In the genomic region with DNA sequence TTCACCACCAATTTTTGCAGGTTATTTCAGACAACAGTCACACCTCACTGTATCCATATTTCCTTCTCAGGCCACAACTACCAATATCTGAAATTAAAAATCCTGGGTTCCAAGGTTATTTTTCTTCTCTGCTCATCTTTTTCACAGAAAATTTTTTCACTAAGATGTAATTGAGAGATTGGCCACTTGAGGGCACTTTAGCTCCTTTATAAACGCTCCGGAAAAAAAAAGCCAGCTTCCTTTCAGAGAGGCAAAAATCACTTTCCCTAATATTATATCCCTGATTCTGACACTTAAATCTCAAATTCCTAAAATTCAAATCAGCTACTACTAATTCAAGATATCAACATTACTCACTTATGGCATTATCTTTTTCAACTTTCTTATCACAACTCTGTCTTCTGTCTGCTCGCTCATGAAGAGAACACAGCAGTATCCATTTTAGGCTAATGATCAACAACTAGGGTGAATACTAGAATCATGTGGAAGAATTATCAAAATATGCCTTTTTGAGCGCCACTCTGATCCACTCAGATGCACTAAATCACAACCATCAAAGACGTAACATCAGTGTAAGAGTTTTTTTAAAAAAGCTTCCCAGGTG, we compare ENCODE assay signal across 8 cellular contexts.
DNase-seq lines count a peak whose midpoint lies in the region; ATAC-seq, FAIRE-seq and TF ChIP-seq lines count a peak whose summit lies in the region.

No MANE protein-coding gene starts in this region.

- no peaks in the 10 kb centered on the region for H3K9me3 ChIP-seq in neural cell (ENCODE audit: low read length)

- H3K36me3 Mint-ChIP-seq in activated T-cell treated with anti-CD3 and anti-CD28 coated beads, Interleukin-2, amount 50 U/mL, for 24 hours (ENCODE audit: low read depth): no peaks in the 10 kb centered on the region

- H3K27me3 Mint-ChIP-seq in activated T-cell treated with anti-CD3 and anti-CD28 coated beads, Interleukin-2, amount 50 U/mL, for 24 hours: peaks cover 17% of the 10 kb centered on the region

- H4K20me1 ChIP-seq in neural cell (ENCODE audit: insufficient read depth): no peaks in the 10 kb centered on the region

- no peaks in the 10 kb centered on the region for H3K9me2 ChIP-seq in neural cell (ENCODE audit: insufficient read depth, low read length)

- no peaks in the 10 kb centered on the region for H3F3A ChIP-seq in neural cell (ENCODE audit: insufficient read depth, low read length, poor library complexity, severe bottlenecking)

- no peak overlapping the region for H3K9ac ChIP-seq in neural cell (ENCODE audit: low read length)

- intact Hi-C loops in dorsolateral prefrontal cortex (cut with DNase I): loop anchor here (5.0 to 10.0 kb wide), 4 partner anchors 133 to 651 kb away; a partner anchor contains a TSS

- FAIRE-seq in H54 (lab: Jason Lieb, UNC): peak; percentile 64

- no peak for TF ChIP-seq POLR2A in H54 (IDR thresholded peaks at IDR 0.05; ENCODE audit: low read depth, low read length)

- H3K27me3 ChIP-seq in dorsolateral prefrontal cortex: peaks cover 0 to 6% (median 0%) of the 10 kb centered on the region in 45 donors
- H3K27me3 ChIP-seq in neural cell (ENCODE audit: insufficient read depth, low read depth, low read length): no peaks in the 10 kb centered on the region

- no peaks in the 10 kb centered on the region for H3K36me3 ChIP-seq in neural cell (ENCODE audit: insufficient read depth, low read length)

- no peaks in the 10 kb centered on the region for H3K79me2 ChIP-seq in neural cell (replicated peaks; ENCODE audit: insufficient read depth, low read length)

- no peaks in the 10 kb centered on the region for H3K4me1 Mint-ChIP-seq in activated T-cell treated with anti-CD3 and anti-CD28 coated beads, Interleukin-2, amount 50 U/mL, for 24 hours (ENCODE audit: low read depth)

- H3K4me2 ChIP-seq in neural cell (ENCODE audit: low read length): no peak overlapping the region

- H3K27ac Mint-ChIP-seq in activated T-cell treated with anti-CD3 and anti-CD28 coated beads, Interleukin-2, amount 50 U/mL, for 24 hours: no peak overlapping the region

- no peak for TF ChIP-seq EP300 in neural cell (conservative IDR thresholded peaks at IDR 0.05; ENCODE audit: poor library complexity, severe bottlenecking)

- DNase-seq in H54 (ENCODE audit: insufficient read length, low spot score) (no peak), NOMO-1 treated with dmso at 0.1 percent for 144 hours (lab: John Stamatoyannopoulos, UW; ENCODE audit: unreplicated experiment) (peak; percentile 12), dorsolateral prefrontal cortex (no peak), ecto neural progenitor cell (ENCODE audit: low spot score) (no peak)
- no peak for DNase-seq in activated T-cell treated with anti-CD3 and anti-CD28 coated beads, Interleukin-2, amount 50 U/mL, for 24 hours

- TF ChIP-seq RAD21 in neural cell (conservative IDR thresholded peaks at IDR 0.05): peak; percentile 88

- peak; percentile 81 for TF ChIP-seq CTCF in C4-2B (conservative IDR thresholded peaks at IDR 0.05)
- TF ChIP-seq CTCF in dorsolateral prefrontal cortex (IDR thresholded peaks at IDR 0.05 in 54 of 56, conservative IDR thresholded peaks at IDR 0.05 in 2 of 56; ENCODE audit: low read depth in 1 of 56, partially characterized antibody in 56 of 56): peak; percentile 51 to 94 (median 75)
- TF ChIP-seq CTCF in neural cell (IDR thresholded peaks at IDR 0.05; ENCODE audit: poor library complexity, severe bottlenecking): peak; percentile 82

- no peak overlapping the region for H2AFZ ChIP-seq in neural cell (ENCODE audit: low read depth, low read length)

- no peak overlapping the region for H3K4me3 ChIP-seq in dorsolateral prefrontal cortex
- H3K4me3 ChIP-seq in neural cell (ENCODE audit: low read length): no peak overlapping the region

- H3K4me3 Mint-ChIP-seq in activated T-cell treated with anti-CD3 and anti-CD28 coated beads, Interleukin-2, amount 50 U/mL, for 24 hours: no peak overlapping the region

- H3K27ac ChIP-seq in C4-2B: no peak overlapping the region
- H3K27ac ChIP-seq in dorsolateral prefrontal cortex: no peak overlapping the region
- H3K27ac ChIP-seq in neural cell (ENCODE audit: low read length): no peak overlapping the region

- H3K9me3 Mint-ChIP-seq in activated T-cell treated with anti-CD3 and anti-CD28 coated beads, Interleukin-2, amount 50 U/mL, for 24 hours: no peaks in the 10 kb centered on the region

- ATAC-seq in GM21515 (IDR thresholded peaks at IDR 0.05; ENCODE audit: unreplicated experiment): no peak

TF ChIP-seq in neural cell, 6 proteins besides CTCF, POLR2A, EP300 and RAD21:
- TF ChIP-seq, protein P1, sequence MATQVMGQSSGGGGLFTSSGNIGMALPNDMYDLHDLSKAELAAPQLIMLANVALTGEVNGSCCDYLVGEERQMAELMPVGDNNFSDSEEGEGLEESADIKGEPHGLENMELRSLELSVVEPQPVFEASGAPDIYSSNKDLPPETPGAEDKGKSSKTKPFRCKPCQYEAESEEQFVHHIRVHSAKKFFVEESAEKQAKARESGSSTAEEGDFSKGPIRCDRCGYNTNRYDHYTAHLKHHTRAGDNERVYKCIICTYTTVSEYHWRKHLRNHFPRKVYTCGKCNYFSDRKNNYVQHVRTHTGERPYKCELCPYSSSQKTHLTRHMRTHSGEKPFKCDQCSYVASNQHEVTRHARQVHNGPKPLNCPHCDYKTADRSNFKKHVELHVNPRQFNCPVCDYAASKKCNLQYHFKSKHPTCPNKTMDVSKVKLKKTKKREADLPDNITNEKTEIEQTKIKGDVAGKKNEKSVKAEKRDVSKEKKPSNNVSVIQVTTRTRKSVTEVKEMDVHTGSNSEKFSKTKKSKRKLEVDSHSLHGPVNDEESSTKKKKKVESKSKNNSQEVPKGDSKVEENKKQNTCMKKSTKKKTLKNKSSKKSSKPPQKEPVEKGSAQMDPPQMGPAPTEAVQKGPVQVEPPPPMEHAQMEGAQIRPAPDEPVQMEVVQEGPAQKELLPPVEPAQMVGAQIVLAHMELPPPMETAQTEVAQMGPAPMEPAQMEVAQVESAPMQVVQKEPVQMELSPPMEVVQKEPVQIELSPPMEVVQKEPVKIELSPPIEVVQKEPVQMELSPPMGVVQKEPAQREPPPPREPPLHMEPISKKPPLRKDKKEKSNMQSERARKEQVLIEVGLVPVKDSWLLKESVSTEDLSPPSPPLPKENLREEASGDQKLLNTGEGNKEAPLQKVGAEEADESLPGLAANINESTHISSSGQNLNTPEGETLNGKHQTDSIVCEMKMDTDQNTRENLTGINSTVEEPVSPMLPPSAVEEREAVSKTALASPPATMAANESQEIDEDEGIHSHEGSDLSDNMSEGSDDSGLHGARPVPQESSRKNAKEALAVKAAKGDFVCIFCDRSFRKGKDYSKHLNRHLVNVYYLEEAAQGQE (IDR thresholded peaks at IDR 0.05; ENCODE audit: borderline replicate concordance): no peak
- TF ChIP-seq SMC3 (conservative IDR thresholded peaks at IDR 0.05; ENCODE audit: poor library complexity): peak; percentile 85
